ENCODE assay signal across 19 cellular contexts in genomic region chr9:112124156-112124555, GRCh38.
"Had no signal": no experiment of that assay in that cellular context is flagged by ENCODE, and none has a peak within 500 bp of the region (broad histone marks: within the 10 kb centered on the region; RNA-seq: fewer than 3 reads in every experiment).

No MANE protein-coding gene starts in this region.

- H3K27me3 ChIP-seq: dorsolateral prefrontal cortex, heart left ventricle, neutrophil, right atrium auricular region, sigmoid colon, thyroid gland, uterus had no signal

- H3K9me3 ChIP-seq: heart left ventricle, mucosa of descending colon, neutrophil, right atrium auricular region, sigmoid colon, thyroid gland, uterus had no signal

- DNase-seq: cortex of kidney; dorsolateral prefrontal cortex; effector CD8-positive, alpha-beta T cell; heart left ventricle; hippocampal formation; left colon; mammary epithelial cell; mucosa of descending colon; naive thymus-derived CD8-positive, alpha-beta T cell; sigmoid colon; stimulated activated CD4-positive, alpha-beta T cell treated with anti-CD3 and anti-CD28 coated beads, Interleukin-2, amount 100 ng/mL, for 24 hours; stimulated activated CD4-positive, alpha-beta T cell treated with anti-CD3 and anti-CD28 coated beads, Interleukin-4, amount 100 ng/mL, for 4 hours; stimulated activated naive B cell treated with anti-CD40 and anti-IgM and Interleukin-4, amounts not matched to agents 10 μg/mL and 1 μg/mL and 100 μg/mL, for 72 hours; thyroid gland; uterus had no signal

- H3K4me1 ChIP-seq: heart left ventricle, right atrium auricular region, sigmoid colon, thyroid gland, uterus had no signal

- H3K27ac ChIP-seq: dorsolateral prefrontal cortex, heart left ventricle, neutrophil, right atrium auricular region, sigmoid colon, skin epidermis, thyroid gland, uterus had no signal

- H3K36me3 ChIP-seq: right atrium auricular region, sigmoid colon, thyroid gland, uterus had no signal

- H3K4me3 ChIP-seq: dorsolateral prefrontal cortex, heart left ventricle, mucosa of descending colon, right atrium auricular region, sigmoid colon, skin epidermis, thyroid gland, uterus had no signal

- ATAC-seq: heart left ventricle; left colon; mucosa of descending colon; naive thymus-derived CD8-positive, alpha-beta T cell; stimulated activated naive B cell treated with anti-CD40 and anti-IgM and Interleukin-4, amounts not matched to agents 10 μg/mL and 1 μg/mL and 100 μg/mL, for 72 hours had no signal

- FAIRE-seq: frontal cortex had no signal
